Comparison of ENCODE assay signal across 15 cellular contexts in genomic region chr12:117360551-117361311, GRCh38. TPM values are rescaled to one million over a fixed set of nuclear protein-coding genes. Genes with fewer than 3 reads are reported as not detected.
DNase-seq lines count a peak whose midpoint lies in the region; ATAC-seq and TF ChIP-seq lines count a peak whose summit lies in the region.
"Had no signal": no experiment of that assay in that cellular context is flagged by ENCODE, and none has a peak within 500 bp of the region (broad histone marks: within the 10 kb centered on the region; RNA-seq: fewer than 3 reads in every experiment).

No MANE protein-coding gene starts in this region.

- peaks cover 57% of the 10 kb centered on the region for H3K27me3 Mint-ChIP-seq in GM23338 (ENCODE audit: insufficient read depth, low read depth, poor library complexity)
- peaks cover 71% of the 10 kb centered on the region for H3K27me3 Mint-ChIP-seq in osteocyte (ENCODE audit: unreplicated experiment)

- peak overlapping the region; percentile 93 for H3K4me3 ChIP-seq in GM23338
- no peak overlapping the region for H3K4me3 ChIP-seq in left lung
- H3K4me3 ChIP-seq: coronary artery had no signal

- no peaks in the 10 kb centered on the region for H3K36me3 ChIP-seq in GM23338 (ENCODE audit: insufficient read depth)
- no peaks in the 10 kb centered on the region for H3K36me3 ChIP-seq in left lung

- H3K27ac ChIP-seq in GM23338 (ENCODE audit: low read depth) (no peak overlapping the region), left lung (no peak overlapping the region)
- H3K27ac ChIP-seq: coronary artery had no signal

- H3K4me2 ChIP-seq in GM23338: peak overlapping the region; percentile 96

- no peaks in the 10 kb centered on the region for H3K9me3 ChIP-seq in left lung

- no peaks in the 10 kb centered on the region for H3K36me3 Mint-ChIP-seq in GM23338 (ENCODE audit: low read depth)
- H3K36me3 Mint-ChIP-seq in osteocyte (ENCODE audit: unreplicated experiment): no peaks in the 10 kb centered on the region
- H3K36me3 Mint-ChIP-seq: activated naive CD4-positive, alpha-beta T cell treated with anti-CD3 and anti-CD28 coated beads, Interleukin-2, amount 50 U/mL, for 24 hours had no signal

- no peaks in the 10 kb centered on the region for H3K9me3 Mint-ChIP-seq in GM23338
- H3K9me3 Mint-ChIP-seq in osteocyte (ENCODE audit: unreplicated experiment): no peaks in the 10 kb centered on the region
- H3K9me3 Mint-ChIP-seq: activated naive CD4-positive, alpha-beta T cell treated with anti-CD3 and anti-CD28 coated beads, Interleukin-2, amount 50 U/mL, for 24 hours had no signal

- peaks cover 18% of the 10 kb centered on the region for H3K4me1 Mint-ChIP-seq in GM23338
- peaks cover 4% of the 10 kb centered on the region for H3K4me1 Mint-ChIP-seq in osteocyte (ENCODE audit: unreplicated experiment)
- H3K4me1 Mint-ChIP-seq: activated naive CD4-positive, alpha-beta T cell treated with anti-CD3 and anti-CD28 coated beads, Interleukin-2, amount 50 U/mL, for 24 hours had no signal

- H3K27ac Mint-ChIP-seq in GM23338 (no peak overlapping the region), osteocyte (ENCODE audit: unreplicated experiment) (no peak overlapping the region)
- H3K27ac Mint-ChIP-seq: activated naive CD4-positive, alpha-beta T cell treated with anti-CD3 and anti-CD28 coated beads, Interleukin-2, amount 50 U/mL, for 24 hours had no signal

- peak overlapping the region; percentile 100 for H2AFZ ChIP-seq in GM23338

- peak; percentile 68 for ATAC-seq in GM23338
- ATAC-seq in HG03135 (IDR thresholded peaks at IDR 0.05; ENCODE audit: unreplicated experiment): no peak
- ATAC-seq in HG03025 (IDR thresholded peaks at IDR 0.05; ENCODE audit: low FRiP score, unreplicated experiment): no peak
- no peak for ATAC-seq in left lung

- H3K27me3 ChIP-seq in GM23338 (ENCODE audit: insufficient read depth) (peaks cover 73% of the 10 kb centered on the region), left lung (peaks cover 37 to 94% of the 10 kb centered on the region in 2 donors)

- DNase-seq in GM23338 (ENCODE audit: low spot score): peak; percentile 70
- peak; percentile 44 for DNase-seq in NCI-H2171 treated with DMSO at 0.1 percent for 48 hours (lab: John Stamatoyannopoulos, UW)
- peak in 25 of 42 donors; percentile 7 to 62 (median 33) for DNase-seq in head of caudate nucleus
- no peak for DNase-seq in osteocyte (ENCODE audit: extremely low spot score, unreplicated experiment)
- DNase-seq in NCI-H226: no peak
- DNase-seq in left lung: no peak
- DNase-seq: C1 segment of cervical spinal cord; NCI-H146; stimulated activated CD4-positive, alpha-beta T cell treated with anti-CD3 and anti-CD28 coated beads, Interleukin-12 subunit alpha, Interleukin-12 subunit beta, amount 100 ng/mL, for 4 hours had no signal

- no peaks in the 10 kb centered on the region for H3K9me2 ChIP-seq in GM23338 (ENCODE audit: insufficient read depth)

- no peaks in the 10 kb centered on the region for H3K79me2 ChIP-seq in GM23338 (replicated peaks; ENCODE audit: insufficient read depth)

- no peaks in the 10 kb centered on the region for H3F3A ChIP-seq in GM23338 (replicated peaks; ENCODE audit: low read depth)

- no peaks in the 10 kb centered on the region; the same call in 1 of the 2 replicates for H4K20me1 ChIP-seq in GM23338 (replicated peaks; ENCODE audit: insufficient read depth)

- TF ChIP-seq CTCF in GM23338 (conservative IDR thresholded peaks at IDR 0.05; ENCODE audit: low read depth in 2 of 2): no peak
- TF ChIP-seq CTCF in osteocyte (IDR thresholded peaks at IDR 0.05): no peak
- TF ChIP-seq CTCF in left lung (IDR thresholded peaks at IDR 0.05): no peak

- H3K4me1 ChIP-seq in GM23338 (ENCODE audit: insufficient read depth) (peaks cover 10% of the 10 kb centered on the region), left lung (no peaks in the 10 kb centered on the region)

- intact Hi-C loops in head of caudate nucleus (cut with DNase I) (no loop called here), left lung (cut with DNase I) (no loop called here)

- H3K4me3 Mint-ChIP-seq in GM23338 (peak overlapping the region; percentile 86), osteocyte (ENCODE audit: unreplicated experiment) (peak overlapping the region; percentile 32)
- H3K4me3 Mint-ChIP-seq: activated naive CD4-positive, alpha-beta T cell treated with anti-CD3 and anti-CD28 coated beads, Interleukin-2, amount 50 U/mL, for 24 hours had no signal

TF ChIP-seq in GM23338, 12 proteins besides CTCF, POLR2A, EP300 and RAD21 (continues in another document):
- TF ChIP-seq ZNF462 (CRISPR knock-in tag; IDR thresholded peaks at IDR 0.05) (no peak), ZNF114 (CRISPR knock-in tag; IDR thresholded peaks at IDR 0.05) (no peak)

RNA-seq across cellular contexts. Expression of gene NOS1, which starts 0.7 kb away (rescaled TPM):
- 3.0 and 4.4 TPM in 2 replicates for total RNA-seq in GM23338 (2014; rRNA removed; shearing (Covaris generic))
- polyA plus RNA-seq in GM23338 (2016; fragmentation: Nextera tagmentation; extraction: Ambion mirVana): 0.63 and 0.64 TPM in 2 replicates
- total RNA-seq in osteocyte: 0.05 TPM in 1 of 2 replicates, not detected in the other
- 1 to 10 TPM; 1.8 to 2.4 TPM for total RNA-seq in left lung
- total RNA-seq: activated CD8-positive, alpha-beta memory T cell treated with anti-CD3 and anti-CD28 coated beads for 36 hours; myocyte had no signal

Comparison
In these comparisons a context has a peak if more than half of its experiments do, and no peak if none do; other contexts are left out.
1. DNase-seq: peak in GM23338 (single experiment), NCI-H2171 treated with DMSO at 0.1 percent for 48 hours (single experiment) and head of caudate nucleus (25 of 42); none in osteocyte (single experiment), NCI-H226 (single experiment) and left lung (0 of 2).